In the genomic region with DNA sequence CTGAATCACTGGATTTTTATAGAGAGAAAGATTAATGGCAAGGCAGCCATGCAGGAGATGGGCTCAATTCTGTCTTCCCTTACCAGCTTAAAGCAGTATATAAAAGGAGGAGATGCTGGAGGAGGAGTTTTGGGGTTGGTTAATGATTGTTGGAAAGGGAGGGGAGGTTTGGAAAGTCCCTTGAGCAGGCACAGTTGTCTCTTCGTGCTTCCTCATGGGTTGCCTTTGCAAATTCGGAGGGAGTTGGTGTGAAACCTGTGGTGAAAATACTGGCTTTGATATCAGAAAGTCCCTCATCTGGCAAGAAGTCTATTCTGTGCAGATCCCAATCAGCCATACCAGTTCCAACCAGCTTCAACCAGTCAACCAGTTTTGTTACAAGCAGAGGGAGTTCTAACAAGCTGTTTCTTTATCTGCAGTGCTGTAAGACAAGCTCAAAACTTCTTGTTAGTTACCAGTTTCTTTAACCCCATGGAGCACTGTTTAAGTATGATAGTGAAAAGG, we compare ENCODE assay signal across 8 cellular contexts.
A peak's percentile ranks its signal among the peaks of the same experiment; 100 is the strongest.
DNase-seq lines count a peak whose midpoint lies in the region; ATAC-seq and TF ChIP-seq lines count a peak whose summit lies in the region.

No MANE protein-coding gene starts in this region.

- peak; percentile 62 for ATAC-seq in GM21515 (IDR thresholded peaks at IDR 0.05; ENCODE audit: unreplicated experiment)

- H3K27ac ChIP-seq in suprapubic skin = no peak overlapping the region

- TF ChIP-seq EP300 in suprapubic skin (IDR thresholded peaks at IDR 0.05) = no peak

- peaks cover 21% of the 10 kb centered on the region for H3K36me3 ChIP-seq in suprapubic skin

- no peaks in the 10 kb centered on the region for H3K27me3 ChIP-seq in suprapubic skin

- no peak for TF ChIP-seq CTCF in GM10266 (IDR thresholded peaks at IDR 0.05; ENCODE audit: control insufficient read depth, insufficient read depth, low read depth, missing control alignments)
- TF ChIP-seq CTCF in fibroblast of the aortic adventitia (IDR thresholded peaks at IDR 0.05; ENCODE audit: insufficient read depth, low read length) = no peak
- TF ChIP-seq CTCF in suprapubic skin (IDR thresholded peaks at IDR 0.05) = no peak

- no peaks in the 10 kb centered on the region for H3K9me3 ChIP-seq in suprapubic skin

- no peak for TF ChIP-seq POLR2A in suprapubic skin (IDR thresholded peaks at IDR 0.05)

- H3K4me3 ChIP-seq in fibroblast of the aortic adventitia (ENCODE audit: low read depth, low read length) (no peak overlapping the region), suprapubic skin (no peak overlapping the region)

- 30% methylated on average over 2 of the region's 2 CpGs for WGBS in suprapubic skin

- no peaks in the 10 kb centered on the region for H3K4me1 ChIP-seq in suprapubic skin

- DNase-seq in GM10266 (ENCODE audit: extremely low spot score) (peak; percentile 58), HT-29 (ENCODE audit: low spot score) (peak; percentile 22), fibroblast of the aortic adventitia (ENCODE audit: low read depth) (peak; percentile 18), NCI-H2227 treated with DMSO at 0.1 percent for 48 hours (lab: John Stamatoyannopoulos, UW) (no peak), NCI-H446 treated with DMSO at 0.1 percent for 48 hours (lab: John Stamatoyannopoulos, UW) (no peak), NCI-H2107 treated with DMSO at 0.1 percent for 48 hours (lab: John Stamatoyannopoulos, UW; ENCODE audit: unreplicated experiment) (no peak), suprapubic skin (ENCODE audit: low spot score in 2 of 2) (no peak)

Comparison
In these comparisons a context has a peak if more than half of its experiments do, and no peak if none do; other contexts are left out.
1. DNase-seq: peak in GM10266 (single experiment), HT-29 (single experiment) and fibroblast of the aortic adventitia (single experiment); none in NCI-H2227 treated with DMSO at 0.1 percent for 48 hours (single experiment), NCI-H446 treated with DMSO at 0.1 percent for 48 hours (single experiment), NCI-H2107 treated with DMSO at 0.1 percent for 48 hours (single experiment) and suprapubic skin (0 of 2).